21 cellular contexts compared by ENCODE assay signal in the genomic region with DNA sequence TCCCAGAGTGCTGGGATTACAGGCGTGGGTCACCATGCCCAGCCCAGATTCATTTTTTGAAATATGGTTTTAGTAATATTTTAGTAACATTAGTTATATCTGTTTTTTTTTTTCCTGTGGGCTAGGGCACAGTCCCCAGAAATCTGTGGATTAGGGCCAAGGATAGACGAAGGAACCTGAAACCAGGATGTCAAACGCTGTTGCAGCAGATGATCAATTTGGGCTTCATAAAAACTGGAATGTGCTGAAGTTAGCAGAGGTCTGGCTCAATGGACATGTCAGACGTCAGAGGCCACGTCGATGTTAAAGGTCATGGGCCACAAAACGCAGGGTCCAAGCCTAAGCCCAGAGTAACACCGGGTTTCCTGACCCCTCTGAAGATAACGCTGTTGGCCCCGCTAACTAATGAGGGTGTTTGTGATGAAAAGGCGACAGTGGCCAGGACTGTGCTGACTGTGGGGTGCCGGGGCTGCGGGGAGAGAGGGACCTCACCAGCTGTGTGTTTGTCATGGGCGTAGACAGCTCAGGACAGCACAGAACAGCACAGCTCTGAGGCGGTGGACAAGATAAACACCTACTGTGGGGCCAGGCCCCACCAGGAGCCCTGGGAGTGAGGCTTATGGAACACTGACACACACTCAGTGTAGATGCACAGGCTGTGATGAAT.
"Had no signal": no experiment of that assay in that cellular context is flagged by ENCODE, and none has a peak within 500 bp of the region (broad histone marks: within the 10 kb centered on the region; RNA-seq: fewer than 3 reads in every experiment).

No MANE protein-coding gene starts in this region.

- H3K27ac ChIP-seq: body of pancreas, dorsolateral prefrontal cortex, epithelial cell of prostate, lower lobe of right lung, prostate gland, skin epidermis, thoracic aorta had no signal

- H3K4me1 ChIP-seq: body of pancreas, lower lobe of right lung, prostate gland had no signal

- DNase-seq: activated CD4-positive, alpha-beta T cell treated with anti-CD3 and anti-CD28 coated beads for 36 hours; activated CD4-positive, alpha-beta T cell treated with anti-CD3 and anti-CD28 coated beads, Interleukin-2, amount 50 U/mL, for 48 hours; activated naive CD4-positive, alpha-beta T cell treated with Interleukin-2 at 50 U/mL for 16 hours; activated naive CD8-positive, alpha-beta T cell treated with anti-CD3 and anti-CD28 coated beads, Interleukin-2, amount 10 ng/mL, durations not matched to agents 7 days and 5 days; activated T-cell treated with anti-CD3 and anti-CD28 coated beads for 4 hours; body of pancreas; dorsolateral prefrontal cortex; islet precursor cell; left colon; lower lobe of right lung; occipital lobe; right cardiac atrium; stimulated activated CD4-positive, alpha-beta T cell treated with anti-CD3 and anti-CD28 coated beads, Interleukin-2, amount 100 ng/mL, for 48 hours; stomach had no signal

- H3K9me3 Mint-ChIP-seq: activated T-helper 1 cell treated with anti-CD3 and anti-CD28 coated beads, Interleukin-12 subunit alpha, Interleukin-12 subunit beta, Interleukin-2, Interleukin-4 antibody, amounts not matched to agents 30 ng/mL and 10 ng/mL and 1 ng/mL, durations not matched to agents 14 hours and 24 hours and 36 hours; natural killer cell treated with Interleukin-12 subunit alpha and Interleukin-12 subunit beta and Interleukin-15 and Interleukin-18, amount 100 ng/mL, for 72 hours had no signal

- H3K36me3 Mint-ChIP-seq: activated naive CD8-positive, alpha-beta T cell treated with anti-CD3 and anti-CD28 coated beads, Interleukin-2, amount 10 ng/mL, durations not matched to agents 7 days and 5 days; natural killer cell treated with Interleukin-12 subunit alpha and Interleukin-12 subunit beta and Interleukin-15 and Interleukin-18, amount 100 ng/mL, for 72 hours had no signal

- H3K4me3 Mint-ChIP-seq: activated CD4-positive, alpha-beta T cell treated with anti-CD3 and anti-CD28 coated beads for 36 hours; activated naive CD8-positive, alpha-beta T cell treated with anti-CD3 and anti-CD28 coated beads, Interleukin-2, amount 10 ng/mL, durations not matched to agents 7 days and 5 days; activated T-helper 1 cell treated with anti-CD3 and anti-CD28 coated beads, Interleukin-12 subunit alpha, Interleukin-12 subunit beta, Interleukin-2, Interleukin-4 antibody, amounts not matched to agents 30 ng/mL and 10 ng/mL and 1 ng/mL, durations not matched to agents 14 hours and 24 hours and 36 hours; natural killer cell treated with Interleukin-12 subunit alpha and Interleukin-12 subunit beta and Interleukin-15 and Interleukin-18, amount 100 ng/mL, for 72 hours; T-helper 2 cell treated with Interferon-gamma antibody and Interleukin-4, amounts not matched to agents 5 μg/mL and 100 μg/mL, for 36 hours had no signal

- H3K27me3 ChIP-seq: body of pancreas, dorsolateral prefrontal cortex, stomach had no signal

- H3K4me3 ChIP-seq: body of pancreas, dorsolateral prefrontal cortex, lower lobe of right lung, prostate gland, skin epidermis, stomach, thoracic aorta had no signal

- H3K9me3 ChIP-seq: body of pancreas, lower lobe of right lung, prostate gland, stomach, thoracic aorta had no signal

- H3K27ac Mint-ChIP-seq: activated CD4-positive, alpha-beta T cell treated with anti-CD3 and anti-CD28 coated beads for 36 hours; activated naive CD8-positive, alpha-beta T cell treated with anti-CD3 and anti-CD28 coated beads, Interleukin-2, amount 10 ng/mL, durations not matched to agents 7 days and 5 days; activated T-helper 1 cell treated with anti-CD3 and anti-CD28 coated beads, Interleukin-12 subunit alpha, Interleukin-12 subunit beta, Interleukin-2, Interleukin-4 antibody, amounts not matched to agents 30 ng/mL and 10 ng/mL and 1 ng/mL, durations not matched to agents 14 hours and 24 hours and 36 hours; T-helper 2 cell treated with Interferon-gamma antibody and Interleukin-4, amounts not matched to agents 5 μg/mL and 100 μg/mL, for 36 hours had no signal

- H3K36me3 ChIP-seq: lower lobe of right lung, prostate gland, stomach, thoracic aorta had no signal

- ATAC-seq: activated CD4-positive, alpha-beta T cell treated with anti-CD3 and anti-CD28 coated beads for 36 hours; body of pancreas; left colon; right cardiac atrium had no signal
